Comparison of ENCODE assay signal across 27 cellular contexts in the genomic region with DNA sequence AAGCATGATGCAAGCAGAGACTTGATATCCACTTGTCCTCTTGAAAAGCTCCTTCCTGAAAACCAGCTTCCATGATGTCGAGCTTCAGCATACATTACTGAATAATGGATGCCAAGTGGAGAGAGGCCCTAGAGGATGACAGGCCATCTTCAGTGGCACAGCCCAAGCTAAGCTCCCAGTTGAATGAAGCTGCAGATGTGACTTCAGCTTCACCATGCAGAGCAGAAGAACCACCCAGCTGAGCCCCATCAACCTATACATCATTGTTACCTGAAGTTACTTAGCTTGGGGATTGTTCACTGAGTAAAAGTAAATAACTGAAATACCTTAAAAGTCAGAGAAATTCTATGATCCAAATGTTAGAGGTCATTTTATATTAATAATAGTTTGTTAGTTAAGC.
"Had no signal": no experiment of that assay in that cellular context is flagged by ENCODE, and none has a peak within 500 bp of the region (broad histone marks: within the 10 kb centered on the region; RNA-seq: fewer than 3 reads in every experiment).

No MANE protein-coding gene starts in this region.

- H3K4me2 ChIP-seq: neural progenitor cell, smooth muscle cell had no signal

- H3K36me3 ChIP-seq: neural progenitor cell, ovary, upper lobe of right lung, uterus had no signal

- H3K27ac ChIP-seq: neural progenitor cell, ovary, parathyroid adenoma, psoas muscle, skin epidermis, spleen, suprapubic skin, testis, tibial artery, transverse colon, upper lobe of right lung, uterus had no signal

- DNase-seq: natural killer cell; occipital lobe; ovary; psoas muscle; right cardiac atrium; spleen; stimulated activated CD4-positive, alpha-beta T cell treated with anti-CD3 and anti-CD28 coated beads, Interleukin-12 subunit alpha, Interleukin-12 subunit beta, amount 100 ng/mL, for 4 hours; stimulated activated CD4-positive, alpha-beta T cell treated with anti-CD3 and anti-CD28 coated beads, Interleukin-1b, Interleukin-23, amount 100 ng/mL, for 48 hours; stimulated activated CD4-positive, alpha-beta T cell treated with anti-CD3 and anti-CD28 coated beads, Interleukin-4, amount 100 ng/mL, for 1 hour; stimulated activated CD4-positive, alpha-beta T cell treated with anti-CD3 and anti-CD28 coated beads, Interleukin-4, amount 100 ng/mL, for 4 hours; stimulated activated CD8-positive, alpha-beta memory T cell treated with anti-CD3 and anti-CD28 coated beads, Interleukin-4, amount 100 ng/mL, for 48 hours; stimulated activated naive CD4-positive, alpha-beta T cell; stimulated activated naive CD8-positive, alpha-beta T cell treated with anti-CD3 and anti-CD28 coated beads, Interleukin-15, amount 100 ng/mL, for 72 hours; stimulated activated naive CD8-positive, alpha-beta T cell treated with anti-CD3 and anti-CD28 coated beads, Interleukin-15, Interleukin-2, amounts not matched to agents 100 U/mL and 50 U/mL, for 24 hours; substantia nigra; testis; tibial artery; transverse colon; upper lobe of right lung; uterus had no signal

- H3K9ac ChIP-seq: neural progenitor cell, parathyroid adenoma had no signal

- ATAC-seq: natural killer cell; psoas muscle; right cardiac atrium; sciatic nerve; stimulated activated memory B cell treated with anti-CD40 and anti-IgM and Interleukin-4, amounts not matched to agents 10 μg/mL and 1 μg/mL and 100 μg/mL, for 72 hours; stimulated activated naive CD8-positive, alpha-beta T cell treated with anti-CD3 and anti-CD28 coated beads, Interleukin-15, amount 100 ng/mL, for 72 hours; stimulated activated naive CD8-positive, alpha-beta T cell treated with anti-CD3 and anti-CD28 coated beads, Interleukin-15, Interleukin-2, amounts not matched to agents 100 U/mL and 50 U/mL, for 24 hours; upper lobe of right lung had no signal

- H3K9me3 ChIP-seq: ovary, suprapubic skin, testis, uterus had no signal

- H3K27me3 ChIP-seq: neural progenitor cell, ovary, spleen, suprapubic skin, testis, tibial artery, transverse colon, upper lobe of right lung, uterus had no signal

- H3K4me3 ChIP-seq: neural progenitor cell, ovary, psoas muscle, skin epidermis, smooth muscle cell, spleen, suprapubic skin, testis, tibial artery, transverse colon, upper lobe of right lung, uterus had no signal

- H2AFZ ChIP-seq: neural progenitor cell, parathyroid adenoma had no signal

- H3K4me1 ChIP-seq: neural progenitor cell, parathyroid adenoma, spleen, testis, tibial artery, transverse colon, upper lobe of right lung, uterus had no signal
